Comparison of ENCODE assay signal across 21 cellular contexts in genomic region chr2:16260041-16260440, GRCh38.
"Had no signal": no experiment of that assay in that cellular context is flagged by ENCODE, and none has a peak within 500 bp of the region (broad histone marks: within the 10 kb centered on the region; RNA-seq: fewer than 3 reads in every experiment).

No MANE protein-coding gene starts in this region.

- H2AFZ ChIP-seq: neural progenitor cell had no signal

- H3K4me1 ChIP-seq: esophagus muscularis mucosa, heart right ventricle, left ventricle myocardium inferior, sigmoid colon, stomach, transverse colon had no signal

- H3K4me2 ChIP-seq: neural progenitor cell had no signal

- H3K36me3 Mint-ChIP-seq: natural killer cell treated with Interleukin-12 subunit alpha and Interleukin-12 subunit beta and Interleukin-15 and Interleukin-18, amount 100 ng/mL, for 72 hours had no signal

- FAIRE-seq: keratinocyte had no signal

- H3K27ac Mint-ChIP-seq: natural killer cell treated with Interleukin-12 subunit alpha and Interleukin-12 subunit beta and Interleukin-15 and Interleukin-18, amount 100 ng/mL, for 72 hours; neural progenitor cell had no signal

- H3K36me3 ChIP-seq: esophagus muscularis mucosa, gastrocnemius medialis, heart right ventricle, left ventricle myocardium inferior, neural progenitor cell, sigmoid colon, stomach, thoracic aorta, transverse colon had no signal

- ATAC-seq: gastrocnemius medialis had no signal

- H3K9me3 Mint-ChIP-seq: natural killer cell treated with Interleukin-12 subunit alpha and Interleukin-12 subunit beta and Interleukin-15 and Interleukin-18, amount 100 ng/mL, for 72 hours had no signal

- H3K9ac ChIP-seq: neural progenitor cell had no signal

- H3K27ac ChIP-seq: epithelial cell of prostate, esophagus muscularis mucosa, gastrocnemius medialis, heart right ventricle, left ventricle myocardium inferior, neural progenitor cell, sigmoid colon, skin epidermis, stomach, thoracic aorta, transverse colon had no signal

- H3K4me3 ChIP-seq: esophagus muscularis mucosa, gastrocnemius medialis, heart right ventricle, left ventricle myocardium inferior, lung, neural progenitor cell, sigmoid colon, skin epidermis, stomach, thoracic aorta, transverse colon had no signal

- H3K27me3 ChIP-seq: esophagus muscularis mucosa, gastrocnemius medialis, neural progenitor cell, sigmoid colon, stomach, transverse colon had no signal

- H3K4me3 Mint-ChIP-seq: natural killer cell treated with Interleukin-12 subunit alpha and Interleukin-12 subunit beta and Interleukin-15 and Interleukin-18, amount 100 ng/mL, for 72 hours; neural progenitor cell had no signal

- H3K9me3 ChIP-seq: esophagus muscularis mucosa, gastrocnemius medialis, heart right ventricle, left ventricle myocardium inferior, sigmoid colon, stomach, thoracic aorta, transverse colon had no signal

- DNase-seq: effector memory CD4-positive, alpha-beta T cell; gastrocnemius medialis; heart right ventricle; left ventricle myocardium inferior; mesenchymal stem cell; midbrain; occipital lobe; sigmoid colon; stimulated activated CD4-positive, alpha-beta T cell treated with anti-CD3 and anti-CD28 coated beads, Interleukin-12 subunit alpha, Interleukin-12 subunit beta, amount 100 ng/mL, for 4 hours; stimulated activated naive CD4-positive, alpha-beta T cell; stomach; substantia nigra; transverse colon had no signal
